Comparison of ENCODE assay signal across 11 cellular contexts in genomic region chr7:155660059-155660757, GRCh38. TPM values are rescaled to one million over a fixed set of nuclear protein-coding genes. Genes with fewer than 3 reads are reported as not detected.
DNase-seq lines count a peak whose midpoint lies in the region; ATAC-seq and TF ChIP-seq lines count a peak whose summit lies in the region.
"Had no signal": no experiment of that assay in that cellular context is flagged by ENCODE, and none has a peak within 500 bp of the region (broad histone marks: within the 10 kb centered on the region; RNA-seq: fewer than 3 reads in every experiment).

No MANE protein-coding gene starts in this region.

- peaks cover 0 to 5% (median 1%) of the 10 kb centered on the region in 8 donors for H3K9me3 Mint-ChIP-seq in CD4-positive, alpha-beta memory T cell
- H3K9me3 Mint-ChIP-seq in T-helper 1 cell treated with Interleukin-12 subunit alpha and Interleukin-12 subunit beta and Interleukin-4 antibody, amounts not matched to agents 30 μg/mL and 1 μg/mL, for 36 hours = no peaks in the 10 kb centered on the region

- peaks cover 56 to 92% (median 75%) of the 10 kb centered on the region in 4 donors for H3K4me1 Mint-ChIP-seq in CD4-positive, alpha-beta memory T cell
- peaks cover 35% of the 10 kb centered on the region for H3K4me1 Mint-ChIP-seq in T-helper 1 cell treated with Interleukin-12 subunit alpha and Interleukin-12 subunit beta and Interleukin-4 antibody, amounts not matched to agents 30 μg/mL and 1 μg/mL, for 36 hours (ENCODE audit: low read depth)

- no peak overlapping the region for H3K4me3 ChIP-seq in CD4-positive, alpha-beta memory T cell (ENCODE audit: low read length in 2 of 2)
- no peak overlapping the region for H3K4me3 ChIP-seq in gastrocnemius medialis

- H3K27ac Mint-ChIP-seq in CD4-positive, alpha-beta memory T cell = peak overlapping the region in 4 of 7 donors; percentile 7 to 29 (median 11)
- H3K27ac Mint-ChIP-seq in T-helper 1 cell treated with Interleukin-12 subunit alpha and Interleukin-12 subunit beta and Interleukin-4 antibody, amounts not matched to agents 30 μg/mL and 1 μg/mL, for 36 hours = peak overlapping the region; percentile 69

- POLR2A ChIA-PET in CD4-positive, alpha-beta memory T cell (lab: Charles Lee; ENCODE audit: partially characterized antibody) = no interaction called here

- no peaks in the 10 kb centered on the region for H3K36me3 ChIP-seq in CD4-positive, alpha-beta memory T cell (ENCODE audit: insufficient read depth, low read length)
- H3K36me3 ChIP-seq in gastrocnemius medialis = no peaks in the 10 kb centered on the region

- H3K9me3 ChIP-seq in CD4-positive, alpha-beta memory T cell (ENCODE audit: control insufficient read depth in 1 of 2, low read length in 2 of 2) = no peaks in the 10 kb centered on the region
- H3K9me3 ChIP-seq in gastrocnemius medialis = no peaks in the 10 kb centered on the region

- no peak for DNase-seq in CD4-positive, alpha-beta memory T cell
- DNase-seq in gastrocnemius medialis = no peak
- DNase-seq in NCI-H1417 (lab: John Stamatoyannopoulos, UW) = no peak
- no peak for DNase-seq in inferior parietal cortex (ENCODE audit: extremely low spot score)
- DNase-seq in cerebellar cortex (ENCODE audit: low spot score) = no peak
- DNase-seq: COR-L47, hippocampal formation had no signal

- peak overlapping the region in 6 of 8 donors; percentile 13 to 66 (median 40) for H3K4me3 Mint-ChIP-seq in CD4-positive, alpha-beta memory T cell
- H3K4me3 Mint-ChIP-seq in T-helper 1 cell treated with Interleukin-12 subunit alpha and Interleukin-12 subunit beta and Interleukin-4 antibody, amounts not matched to agents 30 μg/mL and 1 μg/mL, for 36 hours = no peak overlapping the region

- ATAC-seq in GM19043 (IDR thresholded peaks at IDR 0.05; ENCODE audit: low read depth, unreplicated experiment) = peak; percentile 78
- ATAC-seq in HG02943 (IDR thresholded peaks at IDR 0.05; ENCODE audit: low read depth, unreplicated experiment) = peak; percentile 64
- no peak for ATAC-seq in gastrocnemius medialis
- ATAC-seq: Panc1 had no signal

- TF ChIP-seq CTCF in gastrocnemius medialis (IDR thresholded peaks at IDR 0.05 in 4 of 5, conservative IDR thresholded peaks at IDR 0.05 in 1 of 5) = no peak

- in situ Hi-C loops in gastrocnemius medialis (cut with MboI; ENCODE audit: low sequenced_read_pairs in 4 of 4) = no loop called here

- H3K27ac ChIP-seq in CD4-positive, alpha-beta memory T cell (ENCODE audit: low read depth, low read length) = no peak overlapping the region
- H3K27ac ChIP-seq in gastrocnemius medialis = no peak overlapping the region

- TF ChIP-seq POLR2A in gastrocnemius medialis (IDR thresholded peaks at IDR 0.05) = no peak

- H3K36me3 Mint-ChIP-seq in CD4-positive, alpha-beta memory T cell = peaks cover 22 to 28% of the 10 kb centered on the region in 2 donors
- peaks cover 13% of the 10 kb centered on the region for H3K36me3 Mint-ChIP-seq in T-helper 1 cell treated with Interleukin-12 subunit alpha and Interleukin-12 subunit beta and Interleukin-4 antibody, amounts not matched to agents 30 μg/mL and 1 μg/mL, for 36 hours (ENCODE audit: low read depth)

- H3K27me3 Mint-ChIP-seq in CD4-positive, alpha-beta memory T cell = no peaks in the 10 kb centered on the region
- no peaks in the 10 kb centered on the region for H3K27me3 Mint-ChIP-seq in T-helper 1 cell treated with Interleukin-12 subunit alpha and Interleukin-12 subunit beta and Interleukin-4 antibody, amounts not matched to agents 30 μg/mL and 1 μg/mL, for 36 hours (ENCODE audit: low read depth)

- no peaks in the 10 kb centered on the region for H3K27me3 ChIP-seq in CD4-positive, alpha-beta memory T cell (ENCODE audit: insufficient read depth, low read length)
- no peaks in the 10 kb centered on the region for H3K27me3 ChIP-seq in gastrocnemius medialis

- H3K4me1 ChIP-seq in CD4-positive, alpha-beta memory T cell (ENCODE audit: insufficient read depth, low read length) = peaks cover 80% of the 10 kb centered on the region
- H3K4me1 ChIP-seq in gastrocnemius medialis = peaks cover 48 to 49% of the 10 kb centered on the region in 2 donors

- intact Hi-C loops in CD4-positive, alpha-beta memory T cell (cut with micrococcal nuclease) = no loop called here
- intact Hi-C loops in gastrocnemius medialis (cut with DNase I; ENCODE audit: low total_unique reads) = no loop called here

- CTCF ChIA-PET in CD4-positive, alpha-beta memory T cell (lab: Charles Lee; ENCODE audit: partially characterized antibody) = interaction anchor here (1.4 kb wide), 1 partner anchor 732 kb away, joined by 4 read pairs; no protein-coding TSS in a partner anchor

RNA-seq across cellular contexts. Expression of gene RBM33, which starts 15.7 kb away (rescaled TPM):
- total RNA-seq in CD4-positive, alpha-beta memory T cell = 100 to 1,000 TPM; 161 to 167 TPM
- polyA plus RNA-seq in CD4-positive, alpha-beta memory T cell = 10 to 100 TPM; 17.2 to 65.4 TPM
- total RNA-seq in gastrocnemius medialis = 10 to 100 TPM; 16.6 to 30.0 (median 28.1) TPM

Comparison
In these comparisons a context has a peak if more than half of its experiments do, and no peak if none do; other contexts are left out.
1. ATAC-seq: peak in GM19043 (single experiment) and HG02943 (single experiment); none in gastrocnemius medialis (0 of 2).
2. RNA of gene RBM33, which starts 15.7 kb away (total RNA-seq): 161 to 167 TPM in CD4-positive, alpha-beta memory T cell; 16.6 to 30.0 TPM in gastrocnemius medialis; every median in the first group is over 4 times any median in the second.